Comparison of ENCODE assay signal across 22 cellular contexts in the genomic region with DNA sequence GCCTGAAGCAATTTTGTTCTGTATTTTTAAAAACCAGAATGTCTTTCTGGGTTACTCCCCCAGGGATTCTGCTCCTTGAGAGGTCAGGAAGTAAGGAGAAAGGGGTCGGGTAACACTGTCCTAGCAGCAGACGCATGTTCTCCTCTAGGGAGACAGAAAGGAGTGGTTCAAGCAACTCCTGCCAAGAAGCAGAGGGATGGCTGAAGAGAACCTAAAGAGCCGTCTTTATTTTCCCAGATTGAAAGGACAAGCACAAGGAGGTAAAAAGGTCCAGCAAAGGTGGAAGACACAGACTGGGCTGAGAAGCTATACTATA. TPM values are rescaled to one million over a fixed set of nuclear protein-coding genes. Genes with fewer than 3 reads are reported as not detected.
DNase-seq lines count a peak whose midpoint lies in the region; ATAC-seq and TF ChIP-seq lines count a peak whose summit lies in the region.
"Had no signal": no experiment of that assay in that cellular context is flagged by ENCODE, and none has a peak within 500 bp of the region (broad histone marks: within the 10 kb centered on the region; RNA-seq: fewer than 3 reads in every experiment).

No MANE protein-coding gene starts in this region.

- WGBS in heart left ventricle, 4 donors, result 37 to 62% (median 49%) methylated on average over 3 of the region's 3 CpGs

- no peaks in the 10 kb centered on the region for H3K4me1 Mint-ChIP-seq in neural crest cell

- H3K4me3 Mint-ChIP-seq in neural crest cell, result no peak overlapping the region
- H3K4me3 Mint-ChIP-seq: CD4-positive, alpha-beta T cell had no signal

- H3K36me3 Mint-ChIP-seq in neural crest cell (ENCODE audit: low read depth), result no peaks in the 10 kb centered on the region

- H3K4me3 ChIP-seq in HUES48 (ENCODE audit: low read depth, low read length) (no peak overlapping the region), heart left ventricle (no peak overlapping the region), skeletal muscle tissue (ENCODE audit: low read length in 3 of 3) (no peak overlapping the region)

- peak; percentile 62 to 84 (median 70) for ATAC-seq in heart left ventricle
- no peak for ATAC-seq in HG02678 (IDR thresholded peaks at IDR 0.05; ENCODE audit: unreplicated experiment)
- ATAC-seq in GM21825 (IDR thresholded peaks at IDR 0.05; ENCODE audit: unreplicated experiment), result no peak
- ATAC-seq: HepG2 had no signal

- DNase-seq in heart left ventricle, result peak in 2 of 5 donors; percentile 24
- no peak for DNase-seq in neural crest cell (ENCODE audit: low read depth, low spot score)
- no peak for DNase-seq in hepatic stellate cell (ENCODE audit: low spot score)
- DNase-seq: BE2C; CD4-positive, alpha-beta T cell; COR-L47; DMS79; KBM-7; NCI-H1092; NCI-H146; NCI-H2029; NCI-H2171; NCI-H345; NCI-H82; OCI-M1; SHP77; SK-N-SH had no signal

- TF ChIP-seq POLR2A in heart left ventricle (IDR thresholded peaks at IDR 0.05), result no peak

- H3K9me3 ChIP-seq in HUES48 (ENCODE audit: control insufficient read depth, insufficient read depth, low read length), result no peaks in the 10 kb centered on the region
- no peaks in the 10 kb centered on the region for H3K9me3 ChIP-seq in heart left ventricle
- no peaks in the 10 kb centered on the region for H3K9me3 ChIP-seq in skeletal muscle tissue (ENCODE audit: control insufficient read depth in 3 of 3, low read length in 3 of 3)
- H3K9me3 ChIP-seq: BE2C, SK-N-SH had no signal

- H3K9me3 Mint-ChIP-seq in neural crest cell, result no peaks in the 10 kb centered on the region
- H3K9me3 Mint-ChIP-seq: CD4-positive, alpha-beta T cell had no signal

- H3K27me3 ChIP-seq in HUES48 (ENCODE audit: control insufficient read depth, insufficient read depth, low read length) (no peaks in the 10 kb centered on the region), heart left ventricle (no peaks in the 10 kb centered on the region), skeletal muscle tissue (ENCODE audit: control insufficient read depth in 3 of 3, insufficient read depth in 3 of 3, low read length in 3 of 3) (no peaks in the 10 kb centered on the region)
- H3K27me3 ChIP-seq: BE2C had no signal

- intact Hi-C loops in heart left ventricle (cut with DNase I), result loop anchor here in 1 of 10 donors (10.0 kb wide), 1 partner anchor 432 kb away; no protein-coding TSS in a partner anchor

- H3K9ac ChIP-seq in HUES48 (ENCODE audit: low read depth, low read length) (no peak overlapping the region), skeletal muscle tissue (ENCODE audit: low read depth in 1 of 3, low read length in 3 of 3) (no peak overlapping the region)
- H3K9ac ChIP-seq: SK-N-SH had no signal

- H3K27me3 Mint-ChIP-seq in neural crest cell (ENCODE audit: low read depth), result no peaks in the 10 kb centered on the region
- H3K27me3 Mint-ChIP-seq: CD4-positive, alpha-beta T cell had no signal

- no peak for TF ChIP-seq CTCF in heart left ventricle (IDR thresholded peaks at IDR 0.05)
- no peak for TF ChIP-seq CTCF in neural crest cell (conservative IDR thresholded peaks at IDR 0.05)

- H3K27ac ChIP-seq in HUES48 (ENCODE audit: low read depth, low read length), result peak overlapping the region; percentile 50
- peak overlapping the region in 8 of 12 donors; percentile 9 to 76 (median 46) for H3K27ac ChIP-seq in heart left ventricle
- H3K27ac ChIP-seq in skeletal muscle tissue (ENCODE audit: low read depth, low read length), result peak overlapping the region; percentile 18

- no peaks in the 10 kb centered on the region for H3K4me1 ChIP-seq in HUES48 (ENCODE audit: control insufficient read depth, insufficient read depth, low read length)
- H3K4me1 ChIP-seq in heart left ventricle, result peaks cover 0 to 15% (median 0%) of the 10 kb centered on the region in 12 donors
- H3K4me1 ChIP-seq in skeletal muscle tissue (ENCODE audit: control insufficient read depth in 3 of 3, insufficient read depth in 3 of 3, low read length in 3 of 3), result peaks cover 3 to 5% (median 4%) of the 10 kb centered on the region in 3 donors
- H3K4me1 ChIP-seq: BE2C had no signal

- peak overlapping the region; percentile 55 for H3K27ac Mint-ChIP-seq in neural crest cell (ENCODE audit: unreplicated experiment)
- H3K27ac Mint-ChIP-seq: CD4-positive, alpha-beta T cell had no signal

- H3K36me3 ChIP-seq in HUES48 (ENCODE audit: control insufficient read depth, insufficient read depth, low read length) (peaks cover 10% of the 10 kb centered on the region), heart left ventricle (peaks cover 0 to 100% (median 84%) of the 10 kb centered on the region in 9 donors), skeletal muscle tissue (ENCODE audit: control insufficient read depth in 3 of 3, insufficient read depth in 3 of 3, low read length in 3 of 3) (peaks cover 41 to 45% (median 45%) of the 10 kb centered on the region in 3 donors)
- H3K36me3 ChIP-seq: BE2C had no signal

RNA-seq across cellular contexts. Expression of gene SLC4A11, which starts 58.1 kb away (rescaled TPM):
- total RNA-seq in heart left ventricle, result 1 to 10 TPM in 1 of 9 donors, under 1 TPM in 7, not detected in 1; 0.11 to 1.0 (median 0.22) TPM
- under 1 TPM; 0.08 to 0.23 TPM for polyA plus RNA-seq in heart left ventricle
- total RNA-seq in neural crest cell, result 0.55 and 0.89 TPM in 2 replicates
- under 0.01 TPM for total RNA-seq in skeletal muscle tissue

Comparison
In these comparisons a context has a peak if more than half of its experiments do, and no peak if none do; other contexts are left out.
1. ATAC-seq: peak in heart left ventricle (4 of 4); none in HG02678 (single experiment) and GM21825 (single experiment).
2. Peak in every context shown above with its lines, with median percentiles within 50 percentile points of each other: H3K27ac ChIP-seq.